Comparison of ENCODE assay signal across 18 cellular contexts in the genomic region with DNA sequence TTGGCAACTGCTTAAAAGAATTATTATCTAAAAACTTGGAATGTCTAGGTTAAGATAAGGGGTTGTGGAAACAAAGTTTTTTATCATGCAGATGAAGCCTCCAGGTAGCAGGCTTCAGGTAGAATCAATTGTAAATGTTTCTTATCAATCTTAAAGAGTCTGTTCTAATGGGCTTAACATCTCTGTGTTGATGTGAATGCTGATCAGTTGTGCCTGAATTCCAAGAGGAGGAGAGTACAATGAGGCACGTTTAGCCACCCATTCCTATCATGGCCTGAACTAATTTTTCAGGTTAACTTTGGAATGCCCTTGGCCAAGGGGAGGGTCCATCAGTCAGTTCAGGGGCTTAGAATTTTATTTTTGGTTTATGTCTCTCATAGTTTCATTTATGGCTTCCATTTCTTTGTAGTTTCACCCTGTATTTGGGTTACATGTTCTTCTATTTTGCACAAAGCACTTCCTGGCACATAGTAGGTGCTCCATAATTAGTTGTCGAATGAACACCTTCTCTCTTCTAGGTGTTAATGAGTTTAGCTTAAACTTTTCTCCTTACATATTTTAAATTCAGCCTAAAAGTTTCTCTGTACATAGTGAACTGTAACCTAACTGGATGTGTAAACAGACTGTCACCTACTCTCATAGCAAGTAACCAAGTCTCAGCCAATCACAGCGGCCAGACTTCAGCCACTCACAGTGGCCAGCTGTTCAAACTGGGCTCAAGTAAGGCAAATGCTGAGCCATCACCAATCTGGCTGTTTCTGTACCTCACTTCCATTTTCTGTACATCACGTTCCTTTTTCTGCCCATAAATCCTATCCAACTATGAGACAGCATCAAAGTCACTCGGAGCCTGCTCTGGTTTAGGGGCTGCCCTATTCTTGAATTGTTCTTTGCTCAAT. TPM values are rescaled to one million over a fixed set of nuclear protein-coding genes. Genes with fewer than 3 reads are reported as not detected.
DNase-seq lines count a peak whose midpoint lies in the region; ATAC-seq and TF ChIP-seq lines count a peak whose summit lies in the region.
"Had no signal": no experiment of that assay in that cellular context is flagged by ENCODE, and none has a peak within 500 bp of the region (broad histone marks: within the 10 kb centered on the region; RNA-seq: fewer than 3 reads in every experiment).

No MANE protein-coding gene starts in this region.

- H3K9me3 ChIP-seq in left ventricle myocardium inferior (replicated peaks) (no peaks in the 10 kb centered on the region), left lung (no peaks in the 10 kb centered on the region), MG63 (no peaks in the 10 kb centered on the region)
- H3K9me3 ChIP-seq: breast epithelium had no signal

- intact Hi-C loops in left ventricle myocardium superior (cut with micrococcal nuclease) (no loop called here), left ventricle myocardium inferior (cut with micrococcal nuclease) (no loop called here), left lung (cut with DNase I) (no loop called here)

- no peak for DNase-seq in left ventricle myocardium superior
- no peak for DNase-seq in left ventricle myocardium inferior
- peak; percentile 16 for DNase-seq in SK-MEL-5 (ENCODE audit: low read depth, low spot score)
- no peak for DNase-seq in left lung
- DNase-seq in MG63: no peak
- DNase-seq in SW480 (ENCODE audit: low spot score): no peak
- DNase-seq in cortex of kidney (lab: John Stamatoyannopoulos, UW): no peak
- DNase-seq: activated CD8-positive, alpha-beta T cell treated with anti-CD3 and anti-CD28 coated beads, Interleukin-2, amount 10 ng/mL, durations not matched to agents 7 days and 5 days; head of caudate nucleus; immature natural killer cell; NCI-H2107; stimulated activated naive CD8-positive, alpha-beta T cell treated with anti-CD3 and anti-CD28 coated beads, Interleukin-15, amount 100 ng/mL, for 72 hours; T-helper 1 cell had no signal

- peak; percentile 71 for ATAC-seq in left ventricle myocardium superior
- peak; percentile 51 for ATAC-seq in left lung
- ATAC-seq in GM21717 (IDR thresholded peaks at IDR 0.05; ENCODE audit: unreplicated experiment): no peak
- ATAC-seq: activated CD8-positive, alpha-beta T cell treated with anti-CD3 and anti-CD28 coated beads, Interleukin-2, amount 10 ng/mL, durations not matched to agents 7 days and 5 days; stimulated activated naive CD8-positive, alpha-beta T cell treated with anti-CD3 and anti-CD28 coated beads, Interleukin-15, amount 100 ng/mL, for 72 hours had no signal

- in situ Hi-C loops in SK-MEL-5 (cut with HindIII; ENCODE audit: low pct_unique_long_range_greater_than_20kb, low sequenced_read_pairs): no loop called here

- no peak for TF ChIP-seq CTCF in left ventricle myocardium inferior (IDR thresholded peaks at IDR 0.05; ENCODE audit: borderline replicate concordance)
- TF ChIP-seq CTCF in left lung (IDR thresholded peaks at IDR 0.05): no peak

- H3K4me1 ChIP-seq in left ventricle myocardium inferior (no peaks in the 10 kb centered on the region), left lung (peaks cover 0 to 60% of the 10 kb centered on the region in 2 donors)
- H3K4me1 ChIP-seq: breast epithelium had no signal

- H3K27ac ChIP-seq in left ventricle myocardium inferior (replicated peaks) (no peak overlapping the region), left lung (peak overlapping the region in 1 of 2 donors; percentile 26)
- H3K27ac ChIP-seq: breast epithelium, VCaP had no signal

- H3K27me3 ChIP-seq in left ventricle myocardium inferior (ENCODE audit: low read depth) (peaks cover 31% of the 10 kb centered on the region), left lung (no peaks in the 10 kb centered on the region), MG63 (no peaks in the 10 kb centered on the region)
- H3K27me3 ChIP-seq: breast epithelium had no signal

- H3K36me3 ChIP-seq in left ventricle myocardium inferior (no peaks in the 10 kb centered on the region), left lung (peaks cover 0 to 21% of the 10 kb centered on the region in 2 donors), MG63 (no peaks in the 10 kb centered on the region)
- H3K36me3 ChIP-seq: breast epithelium had no signal

- H3K4me3 ChIP-seq in left ventricle myocardium inferior (no peak overlapping the region), left lung (no peak overlapping the region), MG63 (no peak overlapping the region)
- H3K4me3 ChIP-seq: breast epithelium had no signal

RNA-seq across cellular contexts. Expression of a gene that starts 34.7 kb away (rescaled TPM):
- total RNA-seq in left ventricle myocardium superior: 4.5 TPM
- total RNA-seq in left ventricle myocardium inferior: 3.2 TPM
- total RNA-seq in SK-MEL-5 (2014; rRNA removed; shearing (Covaris generic)): not detected in 2 replicates
- polyA plus RNA-seq in SK-MEL-5 (2015; cell fraction: cytosol; rRNA removed): not detected in 2 replicates
- not detected in 2 replicates for polyA plus RNA-seq in SK-MEL-5 (2015; cell fraction: nucleus; rRNA removed)
- 100 to 1,000 TPM in 1 of 2 donors, 10 to 100 TPM in 1; 52.3 to 145 TPM for total RNA-seq in left lung
- not detected in 2 replicates for total RNA-seq in MG63 (2014; rRNA removed; shearing (Covaris generic); ENCODE audit: low replicate concordance)
- total RNA-seq: neural crest cell had no signal
- polyA plus RNA-seq: AG04450 had no signal
